ENCODE assay signal across 1 cellular context in genomic region chr11:67622905-67623304, GRCh38.
A peak's percentile ranks its signal among the peaks of the same experiment; 100 is the strongest.
TF ChIP-seq lines count a peak whose summit lies in the region.

No MANE protein-coding gene starts in this region.

TF ChIP-seq in H1, 55 proteins besides CTCF, POLR2A, EP300 and RAD21:
- TF ChIP-seq POLR2AphosphoS5 (IDR thresholded peaks at IDR 0.05; ENCODE audit: low read depth, low read length) = peak; percentile 81
